Comparison of ENCODE assay signal across 8 cellular contexts in genomic region chr4:169010125-169011023, GRCh38. TPM values are rescaled to one million over a fixed set of nuclear protein-coding genes. Genes with fewer than 3 reads are reported as not detected.
DNase-seq lines count a peak whose midpoint lies in the region; TF ChIP-seq lines count a peak whose summit lies in the region.

CBR4 (minus strand) TSS chr4:169010255; CDS start chr4:169010089, 166 bp downstream.

- no peaks in the 10 kb centered on the region for H3K9me2 ChIP-seq in neural cell (ENCODE audit: insufficient read depth, low read length)

- H3K27ac ChIP-seq in neural cell (ENCODE audit: low read length) (peak within 1 kb of the TSS; percentile 92), stomach smooth muscle (ENCODE audit: low read length) (peak within 1 kb of the TSS; percentile 88)

- H3K4me1 ChIP-seq in ES-I3 (ENCODE audit: insufficient read depth, low read length) (peaks cover 5% of the 10 kb centered on the region), stomach smooth muscle (ENCODE audit: control insufficient read depth, insufficient read depth, low read length) (peaks cover 7% of the 10 kb centered on the region)

- H3K36me3 ChIP-seq in ES-I3 (ENCODE audit: insufficient read depth, low read length) (no peaks in the 10 kb centered on the region), H7 (replicated peaks; ENCODE audit: control insufficient read depth, insufficient read depth, low read length) (peaks cover 4% of the 10 kb centered on the region), neural cell (ENCODE audit: insufficient read depth, low read length) (no peaks in the 10 kb centered on the region), stomach smooth muscle (ENCODE audit: control insufficient read depth in 2 of 2, insufficient read depth in 2 of 2, low read length in 2 of 2) (peaks cover 0 to under 1% of the 10 kb centered on the region in 2 donors)

- peak; percentile 69 for TF ChIP-seq CTCF in neural cell (IDR thresholded peaks at IDR 0.05; ENCODE audit: poor library complexity, severe bottlenecking)

- no peaks in the 10 kb centered on the region for H3F3A ChIP-seq in neural cell (ENCODE audit: insufficient read depth, low read length, poor library complexity, severe bottlenecking)

- peak within 1 kb of the TSS; percentile 86 for H3K4me2 ChIP-seq in neural cell (ENCODE audit: low read length)

- TF ChIP-seq EP300 in neural cell (conservative IDR thresholded peaks at IDR 0.05; ENCODE audit: poor library complexity, severe bottlenecking), result no peak

- peak within 1 kb of the TSS; percentile 88 for H3K9ac ChIP-seq in ES-I3 (ENCODE audit: low read depth, low read length)
- peak within 1 kb of the TSS; percentile 90 for H3K9ac ChIP-seq in neural cell (ENCODE audit: low read length)
- peak within 1 kb of the TSS; percentile 92 to 96 for H3K9ac ChIP-seq in stomach smooth muscle (ENCODE audit: low read length in 2 of 2)

- no peaks in the 10 kb centered on the region for H3K27me3 ChIP-seq in H7 (ENCODE audit: control insufficient read depth, insufficient read depth, low read length)
- H3K27me3 ChIP-seq in neural cell (ENCODE audit: insufficient read depth, low read depth, low read length), result no peaks in the 10 kb centered on the region
- H3K27me3 ChIP-seq in stomach smooth muscle (ENCODE audit: control insufficient read depth in 1 of 2, insufficient read depth in 2 of 2, low read length in 2 of 2), result no peaks in the 10 kb centered on the region

- TF ChIP-seq RAD21 in neural cell (conservative IDR thresholded peaks at IDR 0.05), result peak; percentile 36

- H3K4me3 ChIP-seq in H7 (ENCODE audit: insufficient read depth, low read depth, low read length) (peak within 1 kb of the TSS; percentile 88), neural cell (ENCODE audit: low read length) (peak within 1 kb of the TSS; percentile 81), stomach smooth muscle (ENCODE audit: low read length in 2 of 2) (peak within 1 kb of the TSS; percentile 87 to 99)

- peak; percentile 83 for DNase-seq in H7
- peak; percentile 96 for DNase-seq in M059J (ENCODE audit: low read depth)
- peak; percentile 78 for DNase-seq in SHP77 treated with DMSO at 0.1 percent for 48 hours (lab: John Stamatoyannopoulos, UW)
- peak; percentile 95 for DNase-seq in activated gamma-delta T cell (lab: John Stamatoyannopoulos, UW)
- peak; percentile 98 for DNase-seq in fibroblast of the conjunctiva (ENCODE audit: low read depth)

- no peaks in the 10 kb centered on the region for H3K9me3 ChIP-seq in ES-I3 (ENCODE audit: control insufficient read depth, insufficient read depth, low read length)
- no peaks in the 10 kb centered on the region for H3K9me3 ChIP-seq in neural cell (ENCODE audit: low read length)
- H3K9me3 ChIP-seq in stomach smooth muscle (ENCODE audit: control insufficient read depth in 2 of 2, low read length in 2 of 2), result no peaks in the 10 kb centered on the region

- H3K79me2 ChIP-seq in neural cell (replicated peaks; ENCODE audit: insufficient read depth, low read length), result peaks cover 32% of the 10 kb centered on the region

- H2AFZ ChIP-seq in neural cell (ENCODE audit: low read depth, low read length), result peak within 1 kb of the TSS; percentile 96

- no peaks in the 10 kb centered on the region for H4K20me1 ChIP-seq in neural cell (ENCODE audit: insufficient read depth)

TF ChIP-seq in neural cell, 6 proteins besides CTCF, POLR2A, EP300 and RAD21:
- TF ChIP-seq MXI1 (conservative IDR thresholded peaks at IDR 0.05; ENCODE audit: poor library complexity, severe bottlenecking) (no peak), TAF1 (IDR thresholded peaks at IDR 0.05; ENCODE audit: low read depth) (peak; percentile 74), SMC3 (conservative IDR thresholded peaks at IDR 0.05; ENCODE audit: poor library complexity) (peak; percentile 54), REST (IDR thresholded peaks at IDR 0.05; ENCODE audit: borderline replicate concordance) (peak; percentile 27), POLR2AphosphoS5 (IDR thresholded peaks at IDR 0.05) (peak; percentile 87)

RNA-seq across cellular contexts. Expression of gene CBR4, which starts in this region (rescaled TPM):
- 16.8 and 27.1 TPM in 2 replicates for total RNA-seq in H7 (2014; rRNA removed; shearing (Covaris generic))
- total RNA-seq in M059J (2014; rRNA removed; shearing (Covaris generic)), result 2.8 and 5.0 TPM in 2 replicates
- 28.3 and 32.2 TPM in 2 replicates for polyA plus RNA-seq in neural cell
- 43.3 and 51.5 TPM in 2 replicates for polyA minus RNA-seq in neural cell

Comparison
In these comparisons a context has a peak if more than half of its experiments do, and no peak if none do; other contexts are left out.
1. Peak in every context shown above with its lines: DNase-seq, H3K4me3 ChIP-seq and H3K27ac ChIP-seq.